Comparison of ENCODE assay signal across 11 cellular contexts in the genomic region with DNA sequence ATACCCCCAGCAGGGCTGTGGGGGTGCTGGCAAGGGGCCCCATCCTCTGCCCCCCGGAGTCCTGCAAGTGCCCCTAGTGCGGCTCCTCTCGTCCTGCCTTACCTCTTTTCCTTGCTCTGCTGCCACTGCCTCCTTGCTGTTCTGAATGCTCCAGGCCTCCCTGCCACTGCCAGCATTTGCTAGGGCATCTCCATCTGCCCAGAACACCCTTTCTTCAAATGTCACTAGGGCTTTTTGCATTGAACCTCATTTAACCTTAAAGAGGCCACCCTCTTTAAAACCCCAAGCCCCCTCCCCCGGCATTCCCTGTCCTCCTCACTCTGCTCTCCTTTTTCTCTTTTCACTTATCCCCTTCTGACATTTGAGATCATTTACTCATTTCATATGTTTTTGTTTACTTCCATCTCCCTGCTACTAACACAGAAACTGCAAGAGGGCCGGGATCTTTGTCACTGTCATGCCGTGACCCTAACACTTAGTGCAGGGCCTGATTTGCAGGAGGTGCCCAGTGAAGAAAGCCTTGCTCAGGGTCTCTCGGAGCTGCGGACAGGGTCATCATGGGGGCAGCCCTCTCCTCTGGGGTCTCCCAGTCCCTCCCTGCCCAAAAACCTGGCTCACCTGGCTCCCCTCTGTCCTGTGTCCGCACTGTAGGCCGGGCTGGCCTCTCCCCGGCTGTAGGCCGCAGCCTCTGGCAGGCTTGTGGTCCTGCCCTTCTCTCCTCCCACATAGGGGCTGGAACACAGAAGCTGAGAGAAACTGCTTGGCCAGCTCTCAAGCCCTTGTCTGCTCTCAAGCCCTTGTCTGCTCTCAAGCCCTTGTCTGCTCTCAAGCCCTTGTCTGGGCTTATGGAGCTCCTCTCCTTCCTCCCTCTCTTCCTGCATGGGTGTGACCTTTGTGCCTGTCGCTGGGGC. TPM values are rescaled to one million over a fixed set of nuclear protein-coding genes. Genes with fewer than 3 reads are reported as not detected.
A peak's percentile ranks its signal among the peaks of the same experiment; 100 is the strongest.
DNase-seq lines count a peak whose midpoint lies in the region; ATAC-seq and TF ChIP-seq lines count a peak whose summit lies in the region.
"Had no signal": no experiment of that assay in that cellular context is flagged by ENCODE, and none has a peak within 500 bp of the region (broad histone marks: within the 10 kb centered on the region; RNA-seq: fewer than 3 reads in every experiment).

A gene (minus strand): TSS at position 690 of the 911 bp plus-strand sequence. CDS start 2,084 bp downstream, outside the sequence.

- ATAC-seq in esophagus mucosa (peak; percentile 13), T-helper 17 cell (no peak), GM18511 (IDR thresholded peaks at IDR 0.05; ENCODE audit: unreplicated experiment) (no peak)

- H3K9me3 Mint-ChIP-seq in mesothelial cell of epicardium: no peaks in the 10 kb centered on the region
- H3K9me3 Mint-ChIP-seq: activated T-helper 1 cell treated with anti-CD3 and anti-CD28 coated beads, Interleukin-12 subunit alpha, Interleukin-12 subunit beta, Interleukin-2, Interleukin-4 antibody, amounts not matched to agents 30 ng/mL and 10 ng/mL and 1 ng/mL, durations not matched to agents 14 hours and 24 hours and 36 hours had no signal

- H3K27me3 ChIP-seq in tibial nerve: no peaks in the 10 kb centered on the region

- H3K4me1 Mint-ChIP-seq in mesothelial cell of epicardium: peaks cover 26% of the 10 kb centered on the region
- peaks cover 21% of the 10 kb centered on the region for H3K4me1 Mint-ChIP-seq in T-helper 17 cell

- H3K4me3 Mint-ChIP-seq in mesothelial cell of epicardium (peak within 1 kb of the TSS; percentile 58), T-helper 17 cell (no peak within 1 kb of the TSS)
- H3K4me3 Mint-ChIP-seq: activated T-helper 1 cell treated with anti-CD3 and anti-CD28 coated beads, Interleukin-12 subunit alpha, Interleukin-12 subunit beta, Interleukin-2, Interleukin-4 antibody, amounts not matched to agents 30 ng/mL and 10 ng/mL and 1 ng/mL, durations not matched to agents 14 hours and 24 hours and 36 hours had no signal

- no peak for TF ChIP-seq POLR2A in tibial nerve (IDR thresholded peaks at IDR 0.05)

- peaks cover 0 to 28% (median 0%) of the 10 kb centered on the region in 3 donors for H3K36me3 ChIP-seq in tibial nerve

- H3K4me1 ChIP-seq in tibial nerve: peaks cover 0 to 35% (median 24%) of the 10 kb centered on the region in 4 donors

- H3K27ac Mint-ChIP-seq in mesothelial cell of epicardium: peak within 1 kb of the TSS; percentile 87
- no peak within 1 kb of the TSS for H3K27ac Mint-ChIP-seq in T-helper 17 cell
- H3K27ac Mint-ChIP-seq: activated T-helper 1 cell treated with anti-CD3 and anti-CD28 coated beads, Interleukin-12 subunit alpha, Interleukin-12 subunit beta, Interleukin-2, Interleukin-4 antibody, amounts not matched to agents 30 ng/mL and 10 ng/mL and 1 ng/mL, durations not matched to agents 14 hours and 24 hours and 36 hours had no signal

- TF ChIP-seq EP300 in tibial nerve (IDR thresholded peaks at IDR 0.05): peak in 1 of 2 donors; percentile 46

- peak within 1 kb of the TSS; percentile 21 to 46 (median 35) for H3K4me3 ChIP-seq in tibial nerve

- H3K9me3 ChIP-seq in tibial nerve (no peaks in the 10 kb centered on the region), T-helper 17 cell (ENCODE audit: control insufficient read depth, low read length, poor library complexity, severe bottlenecking) (no peaks in the 10 kb centered on the region)

- peak; percentile 63 for DNase-seq in DMS 273 (lab: John Stamatoyannopoulos, UW; ENCODE audit: unreplicated experiment)
- no peak for DNase-seq in DMS 273 treated with DMSO at 0.1 percent for 48 hours (lab: John Stamatoyannopoulos, UW)
- no peak for DNase-seq in mesothelial cell of epicardium (ENCODE audit: low spot score in 2 of 2, unreplicated experiment in 2 of 2)
- DNase-seq in tibial nerve (ENCODE audit: low spot score in 2 of 2): peak; percentile 52 to 67
- no peak for DNase-seq in germinal center (ENCODE audit: low spot score)
- no peak for DNase-seq in T-helper 17 cell
- DNase-seq: stimulated activated CD8-positive, alpha-beta memory T cell treated with anti-CD3 and anti-CD28 coated beads, Interleukin-4, amount 100 ng/mL, for 48 hours had no signal

- WGBS in tibial nerve, 2 donors: 6 to 24% methylated on average over 10 to 13 of the region's 13 CpGs

- H3K27ac ChIP-seq in tibial nerve: peak within 1 kb of the TSS; percentile 43 to 89 (median 80)
- H3K27ac ChIP-seq: 22Rv1 had no signal

- H3K36me3 Mint-ChIP-seq in mesothelial cell of epicardium (peaks cover 2% of the 10 kb centered on the region), T-helper 17 cell (ENCODE audit: low read depth) (peaks cover 3% of the 10 kb centered on the region)

- TF ChIP-seq CTCF in mesothelial cell of epicardium (IDR thresholded peaks at IDR 0.05; ENCODE audit: unreplicated experiment): no peak
- TF ChIP-seq CTCF in tibial nerve (IDR thresholded peaks at IDR 0.05): peak in 1 of 5 experiments; percentile 12

- no peaks in the 10 kb centered on the region for H3K27me3 Mint-ChIP-seq in mesothelial cell of epicardium (ENCODE audit: low read depth)
- no peaks in the 10 kb centered on the region for H3K27me3 Mint-ChIP-seq in T-helper 17 cell

RNA-seq across cellular contexts. Expression of the gene that starts here (rescaled TPM):
- total RNA-seq in esophagus mucosa: 14.3 TPM
- 29.4 to 31.0 TPM (median 30.9 TPM) in 3 replicates for total RNA-seq in mesothelial cell of epicardium
- total RNA-seq in tibial nerve: 10 to 100 TPM; 18.6 to 43.1 (median 36.1) TPM
- not detected for total RNA-seq in T-helper 17 cell
- total RNA-seq: activated T-helper 1 cell treated with anti-CD3 and anti-CD28 coated beads, Interleukin-12 subunit alpha, Interleukin-12 subunit beta, Interleukin-2, Interleukin-4 antibody, amounts not matched to agents 30 ng/mL and 10 ng/mL and 1 ng/mL, durations not matched to agents 14 hours and 24 hours and 36 hours had no signal

Comparison
In these comparisons a context has a peak if more than half of its experiments do, and no peak if none do; other contexts are left out.
1. RNA of the gene that starts here (total RNA-seq): 18.6 to 43.1 TPM in tibial nerve, 29.4 to 31.0 TPM in mesothelial cell of epicardium and 14.3 TPM in esophagus mucosa (single experiment); not detected in T-helper 17 cell; every median in the first group is over 10 times any median in the second.
2. DNase-seq: peak in DMS 273 (single experiment) and tibial nerve (2 of 2); none in DMS 273 treated with DMSO at 0.1 percent for 48 hours (single experiment), mesothelial cell of epicardium (0 of 2), germinal center (single experiment) and T-helper 17 cell (0 of 3).